In the genomic region with DNA sequence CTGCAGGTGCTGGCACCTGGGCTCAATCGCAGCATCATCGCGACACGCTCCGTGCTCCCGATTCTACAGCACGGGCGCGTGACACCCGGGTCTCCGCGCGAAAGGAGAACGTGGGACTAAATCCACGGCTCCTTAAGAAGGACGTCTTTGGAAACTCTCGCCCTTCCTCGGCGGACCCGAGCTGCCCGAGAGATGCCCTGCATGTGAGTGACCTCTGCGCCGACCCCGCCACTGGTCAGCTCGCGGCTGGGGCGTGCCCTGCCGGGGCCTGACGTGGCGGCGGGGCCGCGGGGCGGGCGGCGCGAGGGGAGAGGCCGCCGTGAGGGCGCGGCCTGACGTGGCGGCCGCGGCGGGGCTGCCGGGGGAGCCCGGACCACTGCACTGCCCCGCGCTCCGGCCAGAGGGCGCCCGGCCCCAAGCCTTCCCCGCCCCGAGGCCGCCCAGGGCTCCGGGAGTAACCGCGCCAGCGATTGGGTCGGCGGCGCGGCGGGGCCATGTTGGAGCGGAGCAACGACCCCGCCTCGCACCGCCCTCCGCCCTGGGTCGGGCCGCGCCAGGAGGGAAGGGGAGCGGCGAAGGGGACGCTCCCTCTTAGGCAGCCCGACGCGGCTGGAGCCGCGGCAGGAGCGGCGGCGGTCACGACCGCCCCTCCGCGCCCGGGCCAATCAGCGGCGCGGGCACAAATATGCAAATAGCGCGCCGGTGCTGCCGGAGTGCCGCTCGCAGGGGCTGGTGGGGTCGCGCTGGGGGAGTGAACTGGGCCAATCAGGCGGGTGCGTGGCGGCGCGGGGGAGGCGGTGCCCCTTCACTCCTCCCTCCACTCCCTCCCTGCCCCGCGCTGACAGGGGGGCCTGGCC, we compare ENCODE assay signal across 8 cellular contexts.
DNase-seq lines count a peak whose midpoint lies in the region; ATAC-seq, FAIRE-seq and TF ChIP-seq lines count a peak whose summit lies in the region.

No MANE protein-coding gene starts in this region.

- CTCF ChIA-PET in BJ (lab: Yijun Ruan, JAX), result interaction anchor here (0.7 to 2.0 kb wide), 19 partner anchors 9 to 91 kb away, joined by 3 to 19 read pairs (median 4); a partner anchor contains a TSS
- CTCF ChIA-PET in activated CD4-positive, alpha-beta T cell treated with anti-CD3 and anti-CD28 coated beads for 36 hours (lab: Charles Lee), result interaction anchor here (0.6 to 1.8 kb wide), 7 partner anchors 9 to 418 kb away, joined by 3 to 6 read pairs (median 4); a partner anchor contains a TSS

- H3K9me3 Mint-ChIP-seq in activated CD4-positive, alpha-beta T cell treated with anti-CD3 and anti-CD28 coated beads for 36 hours (ENCODE audit: low read depth), result no peaks in the 10 kb centered on the region

- peaks cover 3% of the 10 kb centered on the region for H3K27me3 Mint-ChIP-seq in activated CD4-positive, alpha-beta T cell treated with anti-CD3 and anti-CD28 coated beads for 36 hours

- H3K4me3 ChIP-seq in BJ (ENCODE audit: low read depth, low read length) (peak overlapping the region; percentile 61), choroid plexus epithelial cell (ENCODE audit: low read depth, low read length) (peak overlapping the region; percentile 83)

- FAIRE-seq in GM19239 (lab: Jason Lieb, UNC), result peak; percentile 85

- peak; percentile 78 for DNase-seq in BJ (ENCODE audit: low read depth)
- peak; percentile 99 for DNase-seq in GM19239 (ENCODE audit: insufficient read length, low spot score)
- DNase-seq in NCI-H510A (lab: John Stamatoyannopoulos, UW), result peak; percentile 90
- peak; percentile 93 for DNase-seq in activated CD4-positive, alpha-beta T cell treated with anti-CD3 and anti-CD28 coated beads for 36 hours
- peak; percentile 97 for DNase-seq in choroid plexus epithelial cell (ENCODE audit: low read depth)
- DNase-seq in left colon, result peak; percentile 96 to 98
- DNase-seq in stimulated activated CD4-positive, alpha-beta T cell treated with anti-CD3 and anti-CD28 coated beads, Interleukin-1b, Interleukin-23, amount 100 ng/mL, for 4 hours (ENCODE audit: low read depth in 2 of 2), result peak; percentile 92

- TF ChIP-seq CTCF in BJ (IDR thresholded peaks at IDR 0.05; ENCODE audit: insufficient read depth, low read depth, low read length) (peak; percentile 39), choroid plexus epithelial cell (conservative IDR thresholded peaks at IDR 0.05; ENCODE audit: low read depth, low read length) (peak; percentile 48)

- H3K4me1 Mint-ChIP-seq in activated CD4-positive, alpha-beta T cell treated with anti-CD3 and anti-CD28 coated beads for 36 hours, result peaks cover 20% of the 10 kb centered on the region

- H3K27ac Mint-ChIP-seq in activated CD4-positive, alpha-beta T cell treated with anti-CD3 and anti-CD28 coated beads for 36 hours, result peak overlapping the region; percentile 55

- ATAC-seq in HG03442 (IDR thresholded peaks at IDR 0.05; ENCODE audit: unreplicated experiment) (peak; percentile 80), left colon (peak; percentile 81)
- ATAC-seq in activated CD4-positive, alpha-beta T cell treated with anti-CD3 and anti-CD28 coated beads for 36 hours, result peak; percentile 83

- intact Hi-C loops in activated CD4-positive, alpha-beta T cell treated with anti-CD3 and anti-CD28 coated beads for 36 hours (cut with DNase I, micrococcal nuclease), result loop anchor here (1.0 to 10.0 kb wide), 18 partner anchors 30 to 1798 kb away; a partner anchor contains a TSS
- intact Hi-C loops in left colon (cut with DNase I, micrococcal nuclease), result loop anchor here in 1 of 2 donors (5.0 to 10.0 kb wide), 2 partner anchors 76 to 77 kb away; a partner anchor contains a TSS

- peak overlapping the region; percentile 70 for H3K4me3 Mint-ChIP-seq in activated CD4-positive, alpha-beta T cell treated with anti-CD3 and anti-CD28 coated beads for 36 hours

- H3K36me3 ChIP-seq in BJ (ENCODE audit: control insufficient read depth, insufficient read depth, low read length), result no peaks in the 10 kb centered on the region

- peaks cover 3% of the 10 kb centered on the region for H3K36me3 Mint-ChIP-seq in activated CD4-positive, alpha-beta T cell treated with anti-CD3 and anti-CD28 coated beads for 36 hours (ENCODE audit: low read depth)

- H3K27me3 ChIP-seq in BJ (ENCODE audit: control insufficient read depth, insufficient read depth, low read length), result no peaks in the 10 kb centered on the region

- POLR2A ChIA-PET in BJ (lab: Charles Lee), result interaction anchor here (0.7 kb wide), 1 partner anchor 40 kb away, joined by 3 read pairs; no protein-coding TSS in a partner anchor
- POLR2A ChIA-PET in activated CD4-positive, alpha-beta T cell treated with anti-CD3 and anti-CD28 coated beads for 36 hours (lab: Charles Lee), result no interaction called here

Comparison
In these comparisons a context has a peak if more than half of its experiments do, and no peak if none do; other contexts are left out.
1. Peak in every context shown above with its lines: DNase-seq, ATAC-seq and H3K4me3 ChIP-seq.